Comparison of ENCODE assay signal across 1 cellular context in genomic region chr1:192626366-192627179, GRCh38.
TF ChIP-seq lines count a peak whose summit lies in the region.

No MANE protein-coding gene starts in this region.

TF ChIP-seq in HepG2, 621 proteins besides CTCF, POLR2A, EP300 and RAD21:
- TF ChIP-seq, protein P1, sequence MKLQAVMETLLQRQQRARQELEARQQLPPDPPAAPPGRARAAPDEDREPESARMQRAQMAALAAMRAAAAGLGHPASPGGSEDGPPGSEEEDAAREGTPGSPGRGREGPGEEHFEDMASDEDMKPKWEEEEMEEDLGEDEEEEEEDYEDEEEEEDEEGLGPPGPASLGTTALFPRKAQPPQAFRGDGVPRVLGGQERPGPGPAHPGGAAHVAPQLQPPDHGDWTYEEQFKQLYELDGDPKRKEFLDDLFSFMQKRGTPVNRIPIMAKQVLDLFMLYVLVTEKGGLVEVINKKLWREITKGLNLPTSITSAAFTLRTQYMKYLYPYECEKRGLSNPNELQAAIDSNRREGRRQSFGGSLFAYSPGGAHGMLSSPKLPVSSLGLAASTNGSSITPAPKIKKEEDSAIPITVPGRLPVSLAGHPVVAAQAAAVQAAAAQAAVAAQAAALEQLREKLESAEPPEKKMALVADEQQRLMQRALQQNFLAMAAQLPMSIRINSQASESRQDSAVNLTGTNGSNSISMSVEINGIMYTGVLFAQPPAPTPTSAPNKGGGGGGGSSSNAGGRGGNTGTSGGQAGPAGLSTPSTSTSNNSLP (IDR thresholded peaks at IDR 0.05; ENCODE audit: low read depth, low read length) = no peak
- no peak for TF ChIP-seq MTA1 (CRISPR knock-in tag; IDR thresholded peaks at IDR 0.05; ENCODE audit: borderline replicate concordance)
- no peak for TF ChIP-seq ZNF143 (CRISPR knock-in tag; IDR thresholded peaks at IDR 0.05)
